In genomic region chr11:61793084-61793828, GRCh38 we compare ENCODE assay signal across 2 cellular contexts.
TF ChIP-seq lines count a peak whose summit lies in the region.

No MANE protein-coding gene starts in this region.

TF ChIP-seq in IMR-90, 13 proteins besides CTCF, POLR2A, EP300 and RAD21:
- TF ChIP-seq SMC3 (IDR thresholded peaks at IDR 0.05; ENCODE audit: low read depth, low read length) (no peak), ELK1 (IDR thresholded peaks at IDR 0.05; ENCODE audit: borderline replicate concordance, low read depth, low read length) (no peak), MAFK (IDR thresholded peaks at IDR 0.05; ENCODE audit: low read depth, low read length) (no peak), FOS (IDR thresholded peaks at IDR 0.05; ENCODE audit: low read depth, low read length) (no peak), RFX5 (IDR thresholded peaks at IDR 0.05; ENCODE audit: low read depth, low read length) (no peak), MAZ (IDR thresholded peaks at IDR 0.05; ENCODE audit: borderline replicate concordance, low read depth, low read length) (no peak), CHD1 (IDR thresholded peaks at IDR 0.05; ENCODE audit: low read depth, low read length) (no peak), BHLHE40 (IDR thresholded peaks at IDR 0.05; ENCODE audit: low read depth, low read length) (no peak), RCOR1 (IDR thresholded peaks at IDR 0.05; ENCODE audit: insufficient replicate concordance, low read length) (no peak), USF2 (IDR thresholded peaks at IDR 0.05; ENCODE audit: low read depth, low read length) (no peak), NFE2L2 (IDR thresholded peaks at IDR 0.05; ENCODE audit: low read depth, low read length) (no peak), CEBPB (IDR thresholded peaks at IDR 0.05; ENCODE audit: low read depth, low read length) (no peak), MXI1 (IDR thresholded peaks at IDR 0.05; ENCODE audit: borderline replicate concordance, low read depth, low read length) (no peak)

TF ChIP-seq in GM12878, 131 proteins besides CTCF, POLR2A, EP300 and RAD21:
- TF ChIP-seq KLF5 (IDR thresholded peaks at IDR 0.05; ENCODE audit: partially characterized antibody): no peak
- TF ChIP-seq MEF2A (IDR thresholded peaks at IDR 0.05; ENCODE audit: insufficient read depth, low read depth, low read length): no peak
- TF ChIP-seq CHD2 (IDR thresholded peaks at IDR 0.05; ENCODE audit: borderline replicate concordance, low read depth, low read length): no peak
- peak; percentile 2; the same call in 1 of the 2 replicates for TF ChIP-seq TBL1XR1 (IDR thresholded peaks at IDR 0.05; ENCODE audit: low read depth, low read length)
- TF ChIP-seq CEBPZ (IDR thresholded peaks at IDR 0.05; ENCODE audit: low read depth, low read length): no peak
- 0 out of 2 replicates have a peak, but pooled peaks have one; percentile 45 for TF ChIP-seq WRNIP1 (IDR thresholded peaks at IDR 0.05; ENCODE audit: borderline replicate concordance, low read depth, low read length)
- 0 out of 2 replicates have a peak, but pooled peaks have one; percentile 11 for TF ChIP-seq SMC3 (IDR thresholded peaks at IDR 0.05; ENCODE audit: borderline replicate concordance, low read length)
